ENCODE assay signal across 8 cellular contexts in genomic region chr12:14948672-14949071, GRCh38. TPM values are rescaled to one million over a fixed set of nuclear protein-coding genes. Genes with fewer than 3 reads are reported as not detected.
DNase-seq lines count a peak whose midpoint lies in the region; ATAC-seq and TF ChIP-seq lines count a peak whose summit lies in the region.

No MANE protein-coding gene starts in this region.

- no peaks in the 10 kb centered on the region for H3K27me3 ChIP-seq in prostate gland (replicated peaks; ENCODE audit: insufficient read depth)

- peak; percentile 82 for DNase-seq in AG08395 (ENCODE audit: low spot score)
- peak; percentile 68 for DNase-seq in NCI-H510A treated with DMSO at 0.1 percent for 48 hours (lab: John Stamatoyannopoulos, UW)
- peak; percentile 68 for DNase-seq in activated naive CD4-positive, alpha-beta T cell treated with anti-CD3 and anti-CD28 coated beads, Interleukin-2, amount 10 ng/mL, durations not matched to agents 7 days and 5 days
- peak; percentile 83 for DNase-seq in glomerular visceral epithelial cell (ENCODE audit: extremely low spot score)
- no peak for DNase-seq in prostate gland (ENCODE audit: low spot score)
- no peak for DNase-seq in NCI-H524 treated with DMSO at 0.1 percent for 48 hours (lab: John Stamatoyannopoulos, UW)

- peaks cover 85% of the 10 kb centered on the region for H3K4me1 Mint-ChIP-seq in activated naive CD4-positive, alpha-beta T cell treated with anti-CD3 and anti-CD28 coated beads, Interleukin-2, amount 10 ng/mL, durations not matched to agents 7 days and 5 days

- H3K27ac ChIP-seq in prostate gland: peak overlapping the region; percentile 52 to 55

- H3K27me3 Mint-ChIP-seq in activated naive CD4-positive, alpha-beta T cell treated with anti-CD3 and anti-CD28 coated beads, Interleukin-2, amount 10 ng/mL, durations not matched to agents 7 days and 5 days: no peaks in the 10 kb centered on the region

- H3K36me3 ChIP-seq in prostate gland: no peaks in the 10 kb centered on the region

- H3K4me3 Mint-ChIP-seq in activated naive CD4-positive, alpha-beta T cell treated with anti-CD3 and anti-CD28 coated beads, Interleukin-2, amount 10 ng/mL, durations not matched to agents 7 days and 5 days: peak overlapping the region; percentile 77

- H3K4me1 ChIP-seq in prostate gland (replicated peaks): no peaks in the 10 kb centered on the region

- H3K9me3 Mint-ChIP-seq in activated naive CD4-positive, alpha-beta T cell treated with anti-CD3 and anti-CD28 coated beads, Interleukin-2, amount 10 ng/mL, durations not matched to agents 7 days and 5 days: no peaks in the 10 kb centered on the region

- intact Hi-C loops in prostate gland (cut with DNase I): loop anchor here (5.0 kb wide), 1 partner anchor 44 kb away; no protein-coding TSS in a partner anchor

- peak overlapping the region; percentile 90 for H3K27ac Mint-ChIP-seq in activated naive CD4-positive, alpha-beta T cell treated with anti-CD3 and anti-CD28 coated beads, Interleukin-2, amount 10 ng/mL, durations not matched to agents 7 days and 5 days

- TF ChIP-seq POLR2A in prostate gland (IDR thresholded peaks at IDR 0.05): no peak

- 30% methylated on average over 3 of the region's 3 CpGs for WGBS in prostate gland

- CTCF ChIA-PET in activated naive CD4-positive, alpha-beta T cell treated with anti-CD3 and anti-CD28 coated beads, Interleukin-2, amount 10 ng/mL, durations not matched to agents 7 days and 5 days (lab: Charles Lee): interaction anchor here (0.8 to 1.5 kb wide), 3 partner anchors 11 to 47 kb away, joined by 3 to 10 read pairs (median 3); partner anchors contain the start of gene ERP27

- H3K36me3 Mint-ChIP-seq in activated naive CD4-positive, alpha-beta T cell treated with anti-CD3 and anti-CD28 coated beads, Interleukin-2, amount 10 ng/mL, durations not matched to agents 7 days and 5 days: peaks cover 89% of the 10 kb centered on the region

- ATAC-seq in GM18508 (IDR thresholded peaks at IDR 0.05; ENCODE audit: insufficient read depth, unreplicated experiment): peak; percentile 90
- peak; percentile 90 for ATAC-seq in HG02870 (IDR thresholded peaks at IDR 0.05; ENCODE audit: unreplicated experiment)

- H3K9me3 ChIP-seq in prostate gland: no peaks in the 10 kb centered on the region

- TF ChIP-seq CTCF in prostate gland (IDR thresholded peaks at IDR 0.05): no peak

- no peak overlapping the region for H3K4me3 ChIP-seq in prostate gland

RNA-seq across cellular contexts. Expression of gene ERP27, which starts 10.3 kb away (rescaled TPM):
- total RNA-seq in prostate gland: 1 to 10 TPM in 1 of 2 donors, under 1 TPM in 1; 0.57 to 2.3 TPM

RNA-seq across cellular contexts. Expression of gene ARHGDIB, which starts 12.7 kb away (rescaled TPM):
- total RNA-seq in prostate gland: 10 to 100 TPM; 40.2 to 65.9 TPM

RNA-seq across cellular contexts. Expression of gene PDE6H, which starts 24.2 kb away (rescaled TPM):
- total RNA-seq in prostate gland: not detected

Comparison
In these comparisons a context has a peak if more than half of its experiments do, and no peak if none do; other contexts are left out.
1. DNase-seq: peak in AG08395 (single experiment), NCI-H510A treated with DMSO at 0.1 percent for 48 hours (single experiment), activated naive CD4-positive, alpha-beta T cell treated with anti-CD3 and anti-CD28 coated beads, Interleukin-2, amount 10 ng/mL, durations not matched to agents 7 days and 5 days (single experiment) and glomerular visceral epithelial cell (single experiment); none in prostate gland (single experiment) and NCI-H524 treated with DMSO at 0.1 percent for 48 hours (single experiment).